In the genomic region with DNA sequence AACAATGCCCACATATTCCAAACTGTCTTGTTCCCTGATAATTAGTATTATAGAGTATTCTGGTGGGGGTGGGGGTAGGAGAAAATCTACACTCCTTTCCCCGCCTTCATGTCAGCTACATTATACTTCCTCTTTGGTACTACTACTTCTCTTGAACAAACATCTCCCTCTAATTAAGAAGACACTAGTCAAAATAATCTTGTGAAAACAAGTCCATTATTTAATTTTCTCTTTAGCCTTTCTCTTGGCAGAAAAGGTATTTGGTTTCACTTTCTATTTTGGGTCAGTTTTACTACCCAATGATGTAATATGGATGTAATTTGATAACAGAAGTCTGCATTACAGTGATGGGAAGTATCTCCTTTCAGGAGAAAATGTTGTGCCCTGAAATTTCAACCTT, we compare ENCODE assay signal across 9 cellular contexts. TPM values are rescaled to one million over a fixed set of nuclear protein-coding genes. Genes with fewer than 3 reads are reported as not detected.
DNase-seq lines count a peak whose midpoint lies in the region; ATAC-seq and TF ChIP-seq lines count a peak whose summit lies in the region.
"Had no signal": no experiment of that assay in that cellular context is flagged by ENCODE, and none has a peak within 500 bp of the region (broad histone marks: within the 10 kb centered on the region; RNA-seq: fewer than 3 reads in every experiment).

No MANE protein-coding gene starts in this region.

- peak; percentile 14 for DNase-seq in GM04503 (ENCODE audit: low read depth)
- DNase-seq in NCI-H2029 treated with DMSO at 0.1 percent for 48 hours (lab: John Stamatoyannopoulos, UW) = peak; percentile 9
- no peak for DNase-seq in NCI-H2227 (lab: John Stamatoyannopoulos, UW; ENCODE audit: unreplicated experiment)
- no peak for DNase-seq in AML-193 (lab: John Stamatoyannopoulos, UW)
- DNase-seq: stimulated activated CD4-positive, alpha-beta T cell treated with anti-CD3 and anti-CD28 coated beads, Interleukin-15, amount 100 ng/mL, for 24 hours had no signal

- no peak for ATAC-seq in esophagus mucosa

- TF ChIP-seq CTCF in brain (conservative IDR thresholded peaks at IDR 0.05) (no peak), nephron (IDR thresholded peaks at IDR 0.05; ENCODE audit: unreplicated experiment in 3 of 3) (no peak)

- H3K9me3 Mint-ChIP-seq in brain (peaks cover 7 to 23% (median 14%) of the 10 kb centered on the region in 5 experiments), nephron (peaks cover 24% of the 10 kb centered on the region)

- peak overlapping the region in 2 of 5 experiments; percentile 71 to 92 for H3K27ac Mint-ChIP-seq in brain
- peak overlapping the region; percentile 92 to 96 (median 94) for H3K27ac Mint-ChIP-seq in nephron

- H3K27me3 Mint-ChIP-seq in brain = peaks cover 4% of the 10 kb centered on the region
- H3K27me3 Mint-ChIP-seq in nephron (ENCODE audit: low read depth) = no peaks in the 10 kb centered on the region

- H3K36me3 Mint-ChIP-seq in brain (no peaks in the 10 kb centered on the region), nephron (ENCODE audit: low read depth) (peaks cover 5% of the 10 kb centered on the region)

- peak overlapping the region in 3 of 5 experiments; percentile 37 to 81 (median 52) for H3K4me3 Mint-ChIP-seq in brain
- H3K4me3 Mint-ChIP-seq in nephron = peak overlapping the region; percentile 22 to 78 (median 69)

- peaks cover 29% of the 10 kb centered on the region for H3K4me1 Mint-ChIP-seq in brain
- H3K4me1 Mint-ChIP-seq in nephron = peaks cover 43% of the 10 kb centered on the region

RNA-seq across cellular contexts. Expression of gene NTMT2, which starts 22.5 kb away (rescaled TPM):
- 0.59 TPM for polyA plus RNA-seq in brain (ENCODE audit: insufficient read depth, low read depth, low replicate concordance)
- not detected for total RNA-seq in esophagus mucosa
- total RNA-seq: glomerular endothelial cell had no signal

Comparison
In these comparisons a context has a peak if more than half of its experiments do, and no peak if none do; other contexts are left out.
1. DNase-seq: peak in GM04503 (single experiment) and NCI-H2029 treated with DMSO at 0.1 percent for 48 hours (single experiment); none in NCI-H2227 (single experiment) and AML-193 (0 of 2).